9 cellular contexts compared by ENCODE assay signal in genomic region chrX:24694825-24695224, GRCh38. TPM values are rescaled to one million over a fixed set of nuclear protein-coding genes. Genes with fewer than 3 reads are reported as not detected.
DNase-seq lines count a peak whose midpoint lies in the region; ATAC-seq and TF ChIP-seq lines count a peak whose summit lies in the region.
"Had no signal": no experiment of that assay in that cellular context is flagged by ENCODE, and none has a peak within 500 bp of the region (broad histone marks: within the 10 kb centered on the region; RNA-seq: fewer than 3 reads in every experiment).

No MANE protein-coding gene starts in this region.

- POLR2A ChIA-PET in OCI-LY7 (lab: Charles Lee), result interaction anchor here (0.6 kb wide), 1 partner anchor 176 kb away, joined by 3 read pairs; no protein-coding TSS in a partner anchor

- H4K20me1 ChIP-seq in OCI-LY7 (ENCODE audit: insufficient read depth, low read length), result peaks cover 15% of the 10 kb centered on the region

- 72 to 100% methylated on average over 1 to 6 of the region's 6 CpGs for WGBS in endodermal cell (ENCODE audit: insufficient coverage in 1 of 2, insufficient read length in 1 of 2), 2 experiments

- DNase-seq in activated CD8-positive, alpha-beta memory T cell treated with anti-CD3 and anti-CD28 coated beads, Interleukin-2, amount 10 ng/mL, durations not matched to agents 7 days and 5 days, result no peak
- no peak for DNase-seq in activated CD8-positive, alpha-beta memory T cell treated with anti-CD3 and anti-CD28 coated beads for 24 hours
- DNase-seq in OCI-LY7 (ENCODE audit: low spot score) (no peak), endodermal cell (no peak)
- DNase-seq in stimulated activated CD4-positive, alpha-beta T cell treated with anti-CD3 and anti-CD28 coated beads, Interleukin-2, amount 100 ng/mL, for 48 hours, result no peak
- DNase-seq: cortex of kidney had no signal

- no TSS peak for BruUV-seq in OCI-LY7 (replicated peaks; lab: Mats Ljungman, UMichigan)

- H3K9me2 ChIP-seq in OCI-LY7 (ENCODE audit: insufficient read depth, low read length), result no peaks in the 10 kb centered on the region

- no peak for ATAC-seq in activated CD8-positive, alpha-beta memory T cell treated with anti-CD3 and anti-CD28 coated beads, Interleukin-2, amount 10 ng/mL, durations not matched to agents 7 days and 5 days
- ATAC-seq in HG03045 (IDR thresholded peaks at IDR 0.05; ENCODE audit: unreplicated experiment), result no peak
- ATAC-seq in GM19455 (IDR thresholded peaks at IDR 0.05; ENCODE audit: unreplicated experiment), result no peak

- H3K9me3 Mint-ChIP-seq in activated CD8-positive, alpha-beta memory T cell treated with anti-CD3 and anti-CD28 coated beads, Interleukin-2, amount 10 ng/mL, durations not matched to agents 7 days and 5 days (ENCODE audit: low read depth), result no peaks in the 10 kb centered on the region
- H3K9me3 Mint-ChIP-seq in endodermal cell, result peaks cover 2% of the 10 kb centered on the region

- H3K36me3 Mint-ChIP-seq in activated CD8-positive, alpha-beta memory T cell treated with anti-CD3 and anti-CD28 coated beads, Interleukin-2, amount 10 ng/mL, durations not matched to agents 7 days and 5 days, result peaks cover 14% of the 10 kb centered on the region
- peaks cover 12% of the 10 kb centered on the region for H3K36me3 Mint-ChIP-seq in endodermal cell (ENCODE audit: low read depth)

- peaks cover 27% of the 10 kb centered on the region for H3K4me1 Mint-ChIP-seq in activated CD8-positive, alpha-beta memory T cell treated with anti-CD3 and anti-CD28 coated beads, Interleukin-2, amount 10 ng/mL, durations not matched to agents 7 days and 5 days
- H3K4me1 Mint-ChIP-seq in endodermal cell, result peaks cover 21% of the 10 kb centered on the region

- H3K9ac ChIP-seq in endodermal cell (ENCODE audit: extremely low read depth, low read length, poor library complexity, severe bottlenecking), result no peak overlapping the region
- H3K9ac ChIP-seq in skeletal muscle satellite cell (ENCODE audit: low read depth, low read length), result peak overlapping the region; percentile 81

- peaks cover 4% of the 10 kb centered on the region for H3K27me3 Mint-ChIP-seq in activated CD8-positive, alpha-beta memory T cell treated with anti-CD3 and anti-CD28 coated beads, Interleukin-2, amount 10 ng/mL, durations not matched to agents 7 days and 5 days
- H3K27me3 Mint-ChIP-seq in endodermal cell (ENCODE audit: insufficient read depth), result no peaks in the 10 kb centered on the region

- H2AFZ ChIP-seq in OCI-LY7 (ENCODE audit: low read length), result no peak overlapping the region

- TF ChIP-seq CTCF in OCI-LY7 (conservative IDR thresholded peaks at IDR 0.05; ENCODE audit: low read length), result no peak
- TF ChIP-seq CTCF in endodermal cell (conservative IDR thresholded peaks at IDR 0.05), result no peak

- CTCF ChIA-PET in activated CD8-positive, alpha-beta memory T cell treated with anti-CD3 and anti-CD28 coated beads, Interleukin-2, amount 10 ng/mL, durations not matched to agents 7 days and 5 days (lab: Charles Lee), result no interaction called here
- CTCF ChIA-PET in OCI-LY7 (lab: Charles Lee; ENCODE audit: unreplicated experiment), result interaction anchor here (0.6 kb wide), 1 partner anchor 43 kb away, joined by 3 read pairs; no protein-coding TSS in a partner anchor

- H3K4me1 ChIP-seq in OCI-LY7 (ENCODE audit: insufficient read depth, low read length, poor library complexity, severe bottlenecking) (peaks cover 32% of the 10 kb centered on the region), endodermal cell (ENCODE audit: control insufficient read depth, insufficient read depth, low read length) (no peaks in the 10 kb centered on the region), skeletal muscle satellite cell (ENCODE audit: control insufficient read depth, insufficient read depth, low read length) (no peaks in the 10 kb centered on the region)

- H3K27ac ChIP-seq in OCI-LY7 (ENCODE audit: low read depth, low read length, poor library complexity, severe bottlenecking) (peak overlapping the region; percentile 63), endodermal cell (ENCODE audit: low read depth, low read length) (no peak overlapping the region)

- H3K4me3 ChIP-seq in OCI-LY7 (ENCODE audit: low read depth, low read length, poor library complexity, severe bottlenecking) (peak overlapping the region; percentile 94), endodermal cell (ENCODE audit: low read length) (peak overlapping the region; percentile 93), skeletal muscle satellite cell (ENCODE audit: low read length) (peak overlapping the region; percentile 82)

- H3K27ac Mint-ChIP-seq in activated CD8-positive, alpha-beta memory T cell treated with anti-CD3 and anti-CD28 coated beads, Interleukin-2, amount 10 ng/mL, durations not matched to agents 7 days and 5 days, result peak overlapping the region; percentile 94
- H3K27ac Mint-ChIP-seq in endodermal cell, result peak overlapping the region; percentile 99

- intact Hi-C loops in OCI-LY7 (cut with micrococcal nuclease; ENCODE audit: unreplicated experiment), result loop anchor here (10.0 kb wide), 1 partner anchor 230 kb away; the partner anchor contains the start of gene PDK3

- H3K4me2 ChIP-seq in OCI-LY7 (ENCODE audit: low read length) (peak overlapping the region; percentile 74), skeletal muscle satellite cell (ENCODE audit: low read length) (peak overlapping the region; percentile 80)

- H3K27me3 ChIP-seq in endodermal cell (ENCODE audit: control insufficient read depth, insufficient read depth, low read length, poor library complexity, severe bottlenecking) (no peaks in the 10 kb centered on the region), skeletal muscle satellite cell (ENCODE audit: control insufficient read depth, insufficient read depth, low read length) (no peaks in the 10 kb centered on the region)

- no peaks in the 10 kb centered on the region for H3K9me3 ChIP-seq in OCI-LY7 (ENCODE audit: low read length)
- no peaks in the 10 kb centered on the region for H3K9me3 ChIP-seq in endodermal cell (ENCODE audit: control insufficient read depth, low read length)
- H3K9me3 ChIP-seq in skeletal muscle satellite cell (replicated peaks; ENCODE audit: low read length), result no peaks in the 10 kb centered on the region

- H3K36me3 ChIP-seq in OCI-LY7 (ENCODE audit: insufficient read depth, low read length) (peaks cover 48% of the 10 kb centered on the region), endodermal cell (ENCODE audit: control insufficient read depth, insufficient read depth, low read length) (peaks cover 5% of the 10 kb centered on the region), skeletal muscle satellite cell (ENCODE audit: insufficient read depth, low read length) (no peaks in the 10 kb centered on the region)

- peak overlapping the region; percentile 89 for H3K4me3 Mint-ChIP-seq in activated CD8-positive, alpha-beta memory T cell treated with anti-CD3 and anti-CD28 coated beads, Interleukin-2, amount 10 ng/mL, durations not matched to agents 7 days and 5 days
- peak overlapping the region; percentile 95 for H3K4me3 Mint-ChIP-seq in endodermal cell

- H3K79me2 ChIP-seq in OCI-LY7 (ENCODE audit: insufficient read depth, low read depth, low read length), result peaks cover 63% of the 10 kb centered on the region

RNA-seq across cellular contexts. Expression of gene POLA1, which starts 1.1 kb away (rescaled TPM):
- 10 to 100 TPM; 35.7 to 36.5 TPM for total RNA-seq in activated CD8-positive, alpha-beta memory T cell treated with anti-CD3 and anti-CD28 coated beads, Interleukin-2, amount 10 ng/mL, durations not matched to agents 7 days and 5 days
- 58.0 and 60.1 TPM in 2 replicates for total RNA-seq in OCI-LY7 (2014; rRNA removed; shearing (Covaris generic))
- total RNA-seq in OCI-LY7 (2022) (62.2 and 65.1 TPM in 2 replicates), endodermal cell (10 to 100 TPM; 24.4 to 53.6 TPM)
- 17.1 TPM for polyA plus RNA-seq in endodermal cell (2013, experiment 1 of 2)
- 18.3 TPM for polyA plus RNA-seq in endodermal cell (2013, experiment 2 of 2)
- 10.9 and 15.3 TPM in 2 replicates for total RNA-seq in skeletal muscle satellite cell (2012; rRNA removed)

RNA-seq across cellular contexts. Expression of gene PCYT1B, which starts 47.7 kb away (rescaled TPM):
- under 1 TPM in 1 of 2 experiments, not detected in 1; 0.23 TPM for total RNA-seq in activated CD8-positive, alpha-beta memory T cell treated with anti-CD3 and anti-CD28 coated beads, Interleukin-2, amount 10 ng/mL, durations not matched to agents 7 days and 5 days
- total RNA-seq in OCI-LY7 (2014; rRNA removed; shearing (Covaris generic)), result not detected in 2 replicates
- total RNA-seq in OCI-LY7 (2022) (not detected in 2 replicates), endodermal cell (10 to 100 TPM; 11.3 to 16.0 TPM)
- 10.9 TPM for polyA plus RNA-seq in endodermal cell (2013, experiment 1 of 2)
- polyA plus RNA-seq in endodermal cell (2013, experiment 2 of 2), result 12.3 TPM
- total RNA-seq in skeletal muscle satellite cell (2012; rRNA removed), result under 0.01 and 0.25 TPM in 2 replicates

Comparison
In these comparisons a context has a peak if more than half of its experiments do, and no peak if none do; other contexts are left out.
1. RNA of gene PCYT1B, which starts 47.7 kb away (total RNA-seq): 11.3 to 16.0 TPM in endodermal cell; 0.23 TPM in activated CD8-positive, alpha-beta memory T cell treated with anti-CD3 and anti-CD28 coated beads, Interleukin-2, amount 10 ng/mL, durations not matched to agents 7 days and 5 days and not detected in OCI-LY7; every median in the first group is over 4 times any median in the second.
2. Peak in every context shown above with its lines, with median percentiles within 50 percentile points of each other: H3K4me3 ChIP-seq.